8 cellular contexts compared by ENCODE assay signal in genomic region chr2:24644032-24644431, GRCh38.
"Had no signal": no experiment of that assay in that cellular context is flagged by ENCODE, and none has a peak within 500 bp of the region (broad histone marks: within the 10 kb centered on the region; RNA-seq: fewer than 3 reads in every experiment).

No MANE protein-coding gene starts in this region.

- H2AFZ ChIP-seq: GM23338 had no signal

- ATAC-seq: GM23338 had no signal

- H3K4me3 ChIP-seq: GM23338 had no signal

- FAIRE-seq: H1, H54 had no signal

- H3K27ac ChIP-seq: HL-60 had no signal

- H3K4me2 ChIP-seq: GM23338 had no signal

- DNase-seq: H9, HCEC 1CT, HFFc6, KG1 had no signal
